Comparison of ENCODE assay signal across 9 cellular contexts in the genomic region with DNA sequence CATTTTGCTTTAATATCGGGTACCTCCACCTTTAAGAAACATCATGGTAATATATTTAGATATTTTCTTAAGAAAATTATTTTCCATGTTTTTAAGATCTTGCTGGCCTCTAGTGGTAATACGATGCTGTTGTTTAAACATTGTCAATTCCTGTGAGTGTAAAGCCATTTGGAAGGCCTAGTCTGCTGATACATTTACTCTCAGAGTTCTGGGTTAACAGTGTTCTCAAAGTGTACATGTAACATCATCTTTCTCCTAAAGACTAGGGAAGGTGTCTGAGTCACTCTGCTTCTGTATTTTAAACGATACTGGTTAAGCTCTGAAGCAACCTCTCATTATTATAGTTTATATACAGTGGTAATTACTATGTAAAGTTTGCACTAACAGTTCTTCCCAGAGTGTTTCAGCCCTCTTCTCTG.
A peak's percentile ranks its signal among the peaks of the same experiment; 100 is the strongest.
DNase-seq lines count a peak whose midpoint lies in the region; TF ChIP-seq lines count a peak whose summit lies in the region.
"Had no signal": no experiment of that assay in that cellular context is flagged by ENCODE, and none has a peak within 500 bp of the region (broad histone marks: within the 10 kb centered on the region; RNA-seq: fewer than 3 reads in every experiment).

No MANE protein-coding gene starts in this region.

- H3K9me3 ChIP-seq in testis (no peaks in the 10 kb centered on the region), uterus (no peaks in the 10 kb centered on the region)

- TF ChIP-seq POLR2A in testis (IDR thresholded peaks at IDR 0.05): no peak
- no peak for TF ChIP-seq POLR2A in uterus (IDR thresholded peaks at IDR 0.05)

- H3K4me3 Mint-ChIP-seq in activated T-helper 2 cell treated with anti-CD3 and anti-CD28 coated beads, Interferon-gamma antibody, Interleukin-2, Interleukin-4, amounts not matched to agents 10 μg/mL and 5 μg/mL and 100 μg/mL, durations not matched to agents 14 hours and 24 hours and 36 hours (ENCODE audit: low read depth): no peak overlapping the region
- H3K4me3 Mint-ChIP-seq in activated CD4-positive, alpha-beta memory T cell treated with anti-CD3 and anti-CD28 coated beads, Interleukin-2, amount 10 ng/mL, durations not matched to agents 7 days and 5 days: no peak overlapping the region
- H3K4me3 Mint-ChIP-seq: CD4-positive, CD25-positive, alpha-beta regulatory T cell had no signal

- no peaks in the 10 kb centered on the region for H3K27me3 Mint-ChIP-seq in activated T-helper 2 cell treated with anti-CD3 and anti-CD28 coated beads, Interferon-gamma antibody, Interleukin-2, Interleukin-4, amounts not matched to agents 10 μg/mL and 5 μg/mL and 100 μg/mL, durations not matched to agents 14 hours and 24 hours and 36 hours (ENCODE audit: low read depth)
- H3K27me3 Mint-ChIP-seq in activated CD4-positive, alpha-beta memory T cell treated with anti-CD3 and anti-CD28 coated beads, Interleukin-2, amount 10 ng/mL, durations not matched to agents 7 days and 5 days: no peaks in the 10 kb centered on the region
- H3K27me3 Mint-ChIP-seq: CD4-positive, CD25-positive, alpha-beta regulatory T cell had no signal

- H3K36me3 ChIP-seq in testis (ENCODE audit: low read depth, missing control alignments) (no peaks in the 10 kb centered on the region), uterus (no peaks in the 10 kb centered on the region)

- no peaks in the 10 kb centered on the region for H3K36me3 Mint-ChIP-seq in activated T-helper 2 cell treated with anti-CD3 and anti-CD28 coated beads, Interferon-gamma antibody, Interleukin-2, Interleukin-4, amounts not matched to agents 10 μg/mL and 5 μg/mL and 100 μg/mL, durations not matched to agents 14 hours and 24 hours and 36 hours (ENCODE audit: low read depth)
- H3K36me3 Mint-ChIP-seq in activated CD4-positive, alpha-beta memory T cell treated with anti-CD3 and anti-CD28 coated beads, Interleukin-2, amount 10 ng/mL, durations not matched to agents 7 days and 5 days (ENCODE audit: low read depth): no peaks in the 10 kb centered on the region
- H3K36me3 Mint-ChIP-seq: CD4-positive, CD25-positive, alpha-beta regulatory T cell had no signal

- H3K27ac Mint-ChIP-seq in activated T-helper 2 cell treated with anti-CD3 and anti-CD28 coated beads, Interferon-gamma antibody, Interleukin-2, Interleukin-4, amounts not matched to agents 10 μg/mL and 5 μg/mL and 100 μg/mL, durations not matched to agents 14 hours and 24 hours and 36 hours: no peak overlapping the region
- H3K27ac Mint-ChIP-seq in activated CD4-positive, alpha-beta memory T cell treated with anti-CD3 and anti-CD28 coated beads, Interleukin-2, amount 10 ng/mL, durations not matched to agents 7 days and 5 days: no peak overlapping the region

- peaks cover 2% of the 10 kb centered on the region for H3K4me1 Mint-ChIP-seq in activated T-helper 2 cell treated with anti-CD3 and anti-CD28 coated beads, Interferon-gamma antibody, Interleukin-2, Interleukin-4, amounts not matched to agents 10 μg/mL and 5 μg/mL and 100 μg/mL, durations not matched to agents 14 hours and 24 hours and 36 hours (ENCODE audit: low read depth)
- no peaks in the 10 kb centered on the region for H3K4me1 Mint-ChIP-seq in activated CD4-positive, alpha-beta memory T cell treated with anti-CD3 and anti-CD28 coated beads, Interleukin-2, amount 10 ng/mL, durations not matched to agents 7 days and 5 days
- H3K4me1 Mint-ChIP-seq: CD4-positive, CD25-positive, alpha-beta regulatory T cell had no signal

- peak in 2 of 3 experiments; percentile 19 to 22 for TF ChIP-seq CTCF in testis (IDR thresholded peaks at IDR 0.05)
- peak in 1 of 4 experiments; percentile 8 for TF ChIP-seq CTCF in uterus (IDR thresholded peaks at IDR 0.05)

- H3K9me3 Mint-ChIP-seq in activated T-helper 2 cell treated with anti-CD3 and anti-CD28 coated beads, Interferon-gamma antibody, Interleukin-2, Interleukin-4, amounts not matched to agents 10 μg/mL and 5 μg/mL and 100 μg/mL, durations not matched to agents 14 hours and 24 hours and 36 hours: no peaks in the 10 kb centered on the region
- H3K9me3 Mint-ChIP-seq in activated CD4-positive, alpha-beta memory T cell treated with anti-CD3 and anti-CD28 coated beads, Interleukin-2, amount 10 ng/mL, durations not matched to agents 7 days and 5 days: no peaks in the 10 kb centered on the region
- H3K9me3 Mint-ChIP-seq: CD4-positive, CD25-positive, alpha-beta regulatory T cell had no signal

- H3K4me3 ChIP-seq in testis (no peak overlapping the region), uterus (no peak overlapping the region)

- 39 to 42% methylated on average over 3 of the region's 3 CpGs for WGBS in testis, 2 donors

- peak; percentile 11 for DNase-seq in NCI-H1092 treated with DMSO at 0.1 percent for 48 hours (lab: John Stamatoyannopoulos, UW)
- no peak for DNase-seq in NCI-H1092 (lab: John Stamatoyannopoulos, UW)
- DNase-seq in SIG-M5 (lab: John Stamatoyannopoulos, UW): peak; percentile 39
- DNase-seq in foreskin melanocyte: peak; percentile 50
- DNase-seq in testis: no peak
- DNase-seq in activated T-helper 2 cell treated with anti-CD3 and anti-CD28 coated beads, Interferon-gamma antibody, Interleukin-2, Interleukin-4, amounts not matched to agents 10 μg/mL and 5 μg/mL and 100 μg/mL, durations not matched to agents 14 hours and 24 hours and 36 hours (ENCODE audit: low spot score): no peak
- no peak for DNase-seq in uterus
- DNase-seq in activated CD4-positive, alpha-beta memory T cell treated with anti-CD3 and anti-CD28 coated beads, Interleukin-2, amount 10 ng/mL, durations not matched to agents 7 days and 5 days: no peak
- DNase-seq: CD4-positive, CD25-positive, alpha-beta regulatory T cell had no signal

- H3K4me1 ChIP-seq in testis (no peaks in the 10 kb centered on the region), uterus (no peaks in the 10 kb centered on the region)

- CTCF ChIA-PET in activated CD4-positive, alpha-beta memory T cell treated with anti-CD3 and anti-CD28 coated beads, Interleukin-2, amount 10 ng/mL, durations not matched to agents 7 days and 5 days (lab: Charles Lee): interaction anchor here (2.3 kb wide), 1 partner anchor 17 kb away, joined by 6 read pairs; no protein-coding TSS in a partner anchor

- H3K27me3 ChIP-seq in testis (no peaks in the 10 kb centered on the region), uterus (no peaks in the 10 kb centered on the region)

- H3K27ac ChIP-seq in testis: no peak overlapping the region
- H3K27ac ChIP-seq in uterus: no peak overlapping the region

- POLR2A ChIA-PET in activated CD4-positive, alpha-beta memory T cell treated with anti-CD3 and anti-CD28 coated beads, Interleukin-2, amount 10 ng/mL, durations not matched to agents 7 days and 5 days (lab: Charles Lee): no interaction called here

- intact Hi-C loops in testis (cut with DNase I; ENCODE audit: low total_unique reads) (no loop called here), uterus (cut with DNase I; ENCODE audit: low total_unique reads) (no loop called here)
- intact Hi-C loops in activated T-helper 2 cell treated with anti-CD3 and anti-CD28 coated beads, Interferon-gamma antibody, Interleukin-2, Interleukin-4, amounts not matched to agents 10 μg/mL and 5 μg/mL and 100 μg/mL, durations not matched to agents 14 hours and 24 hours and 36 hours (cut with micrococcal nuclease): loop anchor here (5.0 to 10.0 kb wide), 2 partner anchors 248 to 336 kb away; no protein-coding TSS in a partner anchor

Comparison
In these comparisons a context has a peak if more than half of its experiments do, and no peak if none do; other contexts are left out.
1. DNase-seq: peak in NCI-H1092 treated with DMSO at 0.1 percent for 48 hours (single experiment), SIG-M5 (single experiment) and foreskin melanocyte (single experiment); none in NCI-H1092 (single experiment), testis (single experiment), activated T-helper 2 cell treated with anti-CD3 and anti-CD28 coated beads, Interferon-gamma antibody, Interleukin-2, Interleukin-4, amounts not matched to agents 10 μg/mL and 5 μg/mL and 100 μg/mL, durations not matched to agents 14 hours and 24 hours and 36 hours (single experiment), uterus (0 of 2) and activated CD4-positive, alpha-beta memory T cell treated with anti-CD3 and anti-CD28 coated beads, Interleukin-2, amount 10 ng/mL, durations not matched to agents 7 days and 5 days (single experiment).